17 cellular contexts compared by ENCODE assay signal in the genomic region with DNA sequence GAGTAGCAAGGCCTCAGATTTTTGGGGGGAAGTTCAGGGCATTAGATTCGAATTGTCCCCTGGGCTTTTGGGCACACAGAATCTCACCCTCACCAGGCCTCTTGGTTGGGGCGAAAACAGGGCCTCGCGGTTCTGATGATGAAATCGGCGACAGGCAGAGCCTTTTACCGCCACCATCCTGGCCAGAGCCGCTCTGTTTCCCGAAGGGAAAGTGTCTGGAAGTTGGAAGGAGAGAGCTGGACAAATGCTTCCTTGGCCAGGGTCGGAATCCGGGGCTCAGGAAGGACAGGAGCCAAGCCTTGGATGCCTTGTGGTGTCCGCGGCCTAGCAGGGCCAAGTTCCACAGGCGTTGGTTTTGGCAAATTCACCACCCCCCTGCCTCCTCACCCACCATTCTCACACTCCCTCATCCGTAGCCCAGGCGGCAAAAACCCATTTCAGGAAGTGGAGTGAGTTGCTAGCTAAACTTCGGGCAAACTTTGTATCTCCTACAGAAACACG. TPM values are rescaled to one million over a fixed set of nuclear protein-coding genes. Genes with fewer than 3 reads are reported as not detected.
DNase-seq lines count a peak whose midpoint lies in the region; ATAC-seq and TF ChIP-seq lines count a peak whose summit lies in the region.
"Had no signal": no experiment of that assay in that cellular context is flagged by ENCODE, and none has a peak within 500 bp of the region (broad histone marks: within the 10 kb centered on the region; RNA-seq: fewer than 3 reads in every experiment).

No MANE protein-coding gene starts in this region.

- H3K9me3 ChIP-seq in iPS-18c (ENCODE audit: control insufficient read depth, insufficient read depth, low read length) = no peaks in the 10 kb centered on the region
- H3K9me3 ChIP-seq: ascending aorta, MG63 had no signal

- TF ChIP-seq CTCF in activated CD8-positive, alpha-beta T cell treated with anti-CD3 and anti-CD28 coated beads for 36 hours (IDR thresholded peaks at IDR 0.05) = no peak
- TF ChIP-seq CTCF in WTC11 (IDR thresholded peaks at IDR 0.05) = no peak
- no peak for TF ChIP-seq CTCF in type B pancreatic cell (conservative IDR thresholded peaks at IDR 0.05)

- H3K27me3 Mint-ChIP-seq in activated CD8-positive, alpha-beta T cell treated with anti-CD3 and anti-CD28 coated beads, Interleukin-2, amount 10 ng/mL, durations not matched to agents 7 days and 5 days (ENCODE audit: low read depth) = peaks cover 95% of the 10 kb centered on the region
- peaks cover 91% of the 10 kb centered on the region for H3K27me3 Mint-ChIP-seq in activated CD8-positive, alpha-beta T cell treated with anti-CD3 and anti-CD28 coated beads for 36 hours
- H3K27me3 Mint-ChIP-seq in WTC11 (ENCODE audit: low read depth) (peaks cover 100% of the 10 kb centered on the region), type B pancreatic cell (peaks cover 99% of the 10 kb centered on the region)

- H3K9me3 Mint-ChIP-seq in activated CD8-positive, alpha-beta T cell treated with anti-CD3 and anti-CD28 coated beads, Interleukin-2, amount 10 ng/mL, durations not matched to agents 7 days and 5 days (ENCODE audit: insufficient read depth) = peaks cover 8% of the 10 kb centered on the region
- H3K9me3 Mint-ChIP-seq in activated CD8-positive, alpha-beta T cell treated with anti-CD3 and anti-CD28 coated beads for 36 hours = peaks cover 1% of the 10 kb centered on the region
- no peaks in the 10 kb centered on the region for H3K9me3 Mint-ChIP-seq in WTC11
- H3K9me3 Mint-ChIP-seq in type B pancreatic cell = no peaks in the 10 kb centered on the region
- H3K9me3 Mint-ChIP-seq: neural crest cell had no signal

- peak overlapping the region; percentile 53 for H3K4me3 ChIP-seq in iPS-18c (ENCODE audit: insufficient read depth, low read depth, low read length)
- H3K4me3 ChIP-seq: ascending aorta, MG63 had no signal

- POLR2A ChIA-PET in activated CD8-positive, alpha-beta T cell treated with anti-CD3 and anti-CD28 coated beads, Interleukin-2, amount 10 ng/mL, durations not matched to agents 7 days and 5 days (lab: Charles Lee) = no interaction called here
- POLR2A ChIA-PET in activated CD8-positive, alpha-beta T cell treated with anti-CD3 and anti-CD28 coated beads for 36 hours (lab: Charles Lee) = no interaction called here
- POLR2A ChIA-PET in WTC11 (lab: Charles Lee) = interaction anchor here (0.7 to 1.4 kb wide), 2 partner anchors 8 to 626 kb away, joined by 3 to 4 read pairs; no protein-coding TSS in a partner anchor

- peak overlapping the region; percentile 15 for H3K27ac Mint-ChIP-seq in activated CD8-positive, alpha-beta T cell treated with anti-CD3 and anti-CD28 coated beads, Interleukin-2, amount 10 ng/mL, durations not matched to agents 7 days and 5 days
- H3K27ac Mint-ChIP-seq in activated CD8-positive, alpha-beta T cell treated with anti-CD3 and anti-CD28 coated beads for 36 hours = no peak overlapping the region
- H3K27ac Mint-ChIP-seq in WTC11 (no peak overlapping the region), type B pancreatic cell (peak overlapping the region; percentile 98)

- no peak for ATAC-seq in activated CD8-positive, alpha-beta T cell treated with anti-CD3 and anti-CD28 coated beads, Interleukin-2, amount 10 ng/mL, durations not matched to agents 7 days and 5 days
- ATAC-seq in activated CD8-positive, alpha-beta T cell treated with anti-CD3 and anti-CD28 coated beads for 36 hours = no peak
- ATAC-seq in WTC11 (no peak), GM21619 (IDR thresholded peaks at IDR 0.05; ENCODE audit: unreplicated experiment) (no peak), HG03571 (IDR thresholded peaks at IDR 0.05; ENCODE audit: unreplicated experiment) (no peak)
- ATAC-seq: left colon had no signal

- intact Hi-C loops in activated CD8-positive, alpha-beta T cell treated with anti-CD3 and anti-CD28 coated beads for 36 hours (cut with micrococcal nuclease) = loop anchor here (10.0 kb wide), 1 partner anchor 466 kb away; a partner anchor contains a TSS

- H3K4me1 Mint-ChIP-seq in activated CD8-positive, alpha-beta T cell treated with anti-CD3 and anti-CD28 coated beads, Interleukin-2, amount 10 ng/mL, durations not matched to agents 7 days and 5 days (ENCODE audit: low read depth) = peaks cover 17% of the 10 kb centered on the region
- H3K4me1 Mint-ChIP-seq in activated CD8-positive, alpha-beta T cell treated with anti-CD3 and anti-CD28 coated beads for 36 hours (ENCODE audit: low read depth) = peaks cover 22% of the 10 kb centered on the region
- H3K4me1 Mint-ChIP-seq in WTC11 (peaks cover 79% of the 10 kb centered on the region), type B pancreatic cell (ENCODE audit: unreplicated experiment) (peaks cover 20% of the 10 kb centered on the region)

- CTCF ChIA-PET in activated CD8-positive, alpha-beta T cell treated with anti-CD3 and anti-CD28 coated beads, Interleukin-2, amount 10 ng/mL, durations not matched to agents 7 days and 5 days (lab: Charles Lee) = no interaction called here
- CTCF ChIA-PET in activated CD8-positive, alpha-beta T cell treated with anti-CD3 and anti-CD28 coated beads for 36 hours (lab: Charles Lee) = interaction anchor here (2.5 kb wide), 1 partner anchor 11 kb away, joined by 9 read pairs; no protein-coding TSS in a partner anchor
- CTCF ChIA-PET in WTC11 (lab: Charles Lee) = interaction anchor here (0.6 to 4.6 kb wide), 5 partner anchors 9 to 78 kb away, joined by 5 to 34 read pairs (median 7); no protein-coding TSS in a partner anchor

- DNase-seq in activated CD8-positive, alpha-beta T cell treated with anti-CD3 and anti-CD28 coated beads, Interleukin-2, amount 10 ng/mL, durations not matched to agents 7 days and 5 days = no peak
- no peak for DNase-seq in activated CD8-positive, alpha-beta T cell treated with anti-CD3 and anti-CD28 coated beads for 36 hours
- no peak for DNase-seq in WTC11 (ENCODE audit: low spot score)
- no peak for DNase-seq in type B pancreatic cell (ENCODE audit: extremely low spot score, unreplicated experiment)
- DNase-seq in A172 (ENCODE audit: low spot score) = no peak
- DNase-seq: activated CD4-positive, CD25-positive, alpha-beta regulatory T cell treated with anti-CD3 and anti-CD28 coated beads, Interleukin-2, amount 50 U/mL, for 72 hours; COR-L47; effector CD4-positive, alpha-beta T cell; left colon; MG63; substantia nigra had no signal

- H3K36me3 Mint-ChIP-seq in activated CD8-positive, alpha-beta T cell treated with anti-CD3 and anti-CD28 coated beads, Interleukin-2, amount 10 ng/mL, durations not matched to agents 7 days and 5 days (ENCODE audit: low read depth) = peaks cover 31% of the 10 kb centered on the region
- peaks cover 9% of the 10 kb centered on the region for H3K36me3 Mint-ChIP-seq in activated CD8-positive, alpha-beta T cell treated with anti-CD3 and anti-CD28 coated beads for 36 hours (ENCODE audit: low read depth)
- no peaks in the 10 kb centered on the region for H3K36me3 Mint-ChIP-seq in WTC11
- peaks cover 16% of the 10 kb centered on the region for H3K36me3 Mint-ChIP-seq in type B pancreatic cell

- H3K4me3 Mint-ChIP-seq in activated CD8-positive, alpha-beta T cell treated with anti-CD3 and anti-CD28 coated beads, Interleukin-2, amount 10 ng/mL, durations not matched to agents 7 days and 5 days = no peak overlapping the region
- no peak overlapping the region for H3K4me3 Mint-ChIP-seq in activated CD8-positive, alpha-beta T cell treated with anti-CD3 and anti-CD28 coated beads for 36 hours
- H3K4me3 Mint-ChIP-seq in WTC11 (peak overlapping the region; percentile 68), type B pancreatic cell (peak overlapping the region; percentile 95)

TF ChIP-seq in WTC11, 78 proteins besides CTCF, POLR2A, EP300 and RAD21:
- TF ChIP-seq MXD4 (CRISPR knock-in tag; IDR thresholded peaks at IDR 0.05; ENCODE audit: borderline replicate concordance) (no peak), ZNF219 (CRISPR knock-in tag; IDR thresholded peaks at IDR 0.05; ENCODE audit: borderline replicate concordance) (no peak), ETV6 (CRISPR knock-in tag; IDR thresholded peaks at IDR 0.05) (no peak), TEAD4 (CRISPR knock-in tag; IDR thresholded peaks at IDR 0.05) (no peak), ZBTB21 (CRISPR knock-in tag; IDR thresholded peaks at IDR 0.05; ENCODE audit: borderline replicate concordance) (no peak), ZNF416 (CRISPR knock-in tag; IDR thresholded peaks at IDR 0.05) (no peak), GABPB1 (CRISPR knock-in tag; IDR thresholded peaks at IDR 0.05) (no peak), ZNF138 (CRISPR knock-in tag; conservative IDR thresholded peaks at IDR 0.05) (no peak)
- TF ChIP-seq, protein P1, sequence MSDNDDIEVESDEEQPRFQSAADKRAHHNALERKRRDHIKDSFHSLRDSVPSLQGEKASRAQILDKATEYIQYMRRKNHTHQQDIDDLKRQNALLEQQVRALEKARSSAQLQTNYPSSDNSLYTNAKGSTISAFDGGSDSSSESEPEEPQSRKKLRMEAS (CRISPR knock-in tag; IDR thresholded peaks at IDR 0.05) = no peak
- TF ChIP-seq, protein P2, sequence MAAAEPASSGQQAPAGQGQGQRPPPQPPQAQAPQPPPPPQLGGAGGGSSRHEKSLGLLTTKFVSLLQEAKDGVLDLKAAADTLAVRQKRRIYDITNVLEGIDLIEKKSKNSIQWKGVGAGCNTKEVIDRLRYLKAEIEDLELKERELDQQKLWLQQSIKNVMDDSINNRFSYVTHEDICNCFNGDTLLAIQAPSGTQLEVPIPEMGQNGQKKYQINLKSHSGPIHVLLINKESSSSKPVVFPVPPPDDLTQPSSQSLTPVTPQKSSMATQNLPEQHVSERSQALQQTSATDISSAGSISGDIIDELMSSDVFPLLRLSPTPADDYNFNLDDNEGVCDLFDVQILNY (CRISPR knock-in tag; IDR thresholded peaks at IDR 0.05) = no peak
- TF ChIP-seq, protein P3, sequence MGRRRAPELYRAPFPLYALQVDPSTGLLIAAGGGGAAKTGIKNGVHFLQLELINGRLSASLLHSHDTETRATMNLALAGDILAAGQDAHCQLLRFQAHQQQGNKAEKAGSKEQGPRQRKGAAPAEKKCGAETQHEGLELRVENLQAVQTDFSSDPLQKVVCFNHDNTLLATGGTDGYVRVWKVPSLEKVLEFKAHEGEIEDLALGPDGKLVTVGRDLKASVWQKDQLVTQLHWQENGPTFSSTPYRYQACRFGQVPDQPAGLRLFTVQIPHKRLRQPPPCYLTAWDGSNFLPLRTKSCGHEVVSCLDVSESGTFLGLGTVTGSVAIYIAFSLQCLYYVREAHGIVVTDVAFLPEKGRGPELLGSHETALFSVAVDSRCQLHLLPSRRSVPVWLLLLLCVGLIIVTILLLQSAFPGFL (CRISPR knock-in tag; IDR thresholded peaks at IDR 0.05; ENCODE audit: borderline replicate concordance) = no peak

RNA-seq across cellular contexts. Expression of a gene that starts 3.5 kb away (rescaled TPM):
- not detected for total RNA-seq in activated CD8-positive, alpha-beta T cell treated with anti-CD3 and anti-CD28 coated beads, Interleukin-2, amount 10 ng/mL, durations not matched to agents 7 days and 5 days
- total RNA-seq in activated CD8-positive, alpha-beta T cell treated with anti-CD3 and anti-CD28 coated beads for 36 hours = not detected
- total RNA-seq in WTC11 (2021) (0.27 to 0.42 TPM (median 0.30 TPM) in 3 replicates), type B pancreatic cell (ENCODE audit: low replicate concordance) (66.6 and 143 TPM in 2 replicates)
- 5.2 TPM in 2 replicates for total RNA-seq in A172 (2014; rRNA removed; shearing (Covaris generic))
- total RNA-seq: skeletal muscle tissue had no signal

Comparison
In these comparisons a context has a peak if more than half of its experiments do, and no peak if none do; other contexts are left out.
1. H3K27ac Mint-ChIP-seq: peak in activated CD8-positive, alpha-beta T cell treated with anti-CD3 and anti-CD28 coated beads, Interleukin-2, amount 10 ng/mL, durations not matched to agents 7 days and 5 days (single experiment) and type B pancreatic cell (single experiment); none in activated CD8-positive, alpha-beta T cell treated with anti-CD3 and anti-CD28 coated beads for 36 hours (single experiment) and WTC11 (single experiment).
2. H3K4me3 Mint-ChIP-seq: peak in WTC11 (single experiment) and type B pancreatic cell (single experiment); none in activated CD8-positive, alpha-beta T cell treated with anti-CD3 and anti-CD28 coated beads, Interleukin-2, amount 10 ng/mL, durations not matched to agents 7 days and 5 days (single experiment) and activated CD8-positive, alpha-beta T cell treated with anti-CD3 and anti-CD28 coated beads for 36 hours (single experiment).
3. RNA of a gene that starts 3.5 kb away (total RNA-seq): 66.6 to 143 TPM in type B pancreatic cell; 5.2 TPM in A172, 0.27 to 0.42 TPM in WTC11, not detected in activated CD8-positive, alpha-beta T cell treated with anti-CD3 and anti-CD28 coated beads for 36 hours and not detected in activated CD8-positive, alpha-beta T cell treated with anti-CD3 and anti-CD28 coated beads, Interleukin-2, amount 10 ng/mL, durations not matched to agents 7 days and 5 days; every median in the first group is over 10 times any median in the second.